Comparison of ENCODE assay signal across 27 cellular contexts in genomic region chr1:50766688-50767087, GRCh38.
"Had no signal": no experiment of that assay in that cellular context is flagged by ENCODE, and none has a peak within 500 bp of the region (broad histone marks: within the 10 kb centered on the region; RNA-seq: fewer than 3 reads in every experiment).

No MANE protein-coding gene starts in this region.

- H3K27ac Mint-ChIP-seq: activated CD4-positive, alpha-beta memory T cell treated with anti-CD3 and anti-CD28 coated beads, Interleukin-2, amount 10 ng/mL, durations not matched to agents 7 days and 5 days; activated naive CD4-positive, alpha-beta T cell treated with anti-CD3 and anti-CD28 coated beads, Interleukin-2, amount 10 ng/mL, durations not matched to agents 7 days and 5 days; activated naive CD8-positive, alpha-beta T cell had no signal

- DNase-seq: activated CD4-positive, alpha-beta memory T cell treated with anti-CD3 and anti-CD28 coated beads, Interleukin-2, amount 10 ng/mL, durations not matched to agents 7 days and 5 days; activated CD4-positive, alpha-beta T cell treated with anti-CD3 and anti-CD28 coated beads for 1 hour; activated CD4-positive, alpha-beta T cell treated with anti-CD3 and anti-CD28 coated beads for 48 hours; activated CD4-positive, CD25-positive, alpha-beta regulatory T cell; activated effector memory CD4-positive, alpha-beta T cell treated with Interleukin-2 at 50 U/mL for 16 hours; activated naive CD4-positive, alpha-beta T cell treated with anti-CD3 and anti-CD28 coated beads, Interleukin-2, amount 10 ng/mL, durations not matched to agents 7 days and 5 days; activated T-cell treated with anti-CD3 and anti-CD28 coated beads, Interleukin-2, amount 50 U/mL, for 4 hours; amygdala; caudate nucleus; Kasumi-1; KG1; MG63; NCI-H1092; NCI-H1436 treated with DMSO at 0.1 percent for 48 hours; NCI-H1694 treated with DMSO at 0.1 percent for 48 hours; NCI-H2029; NCI-H2171; NCI-H510A; NCI-H526; NCI-H748 treated with DMSO at 0.1 percent for 48 hours; OCI-M1; Right ventricle myocardium superior; SW 1271; T-helper 1 cell; T1000; WERI-Rb-1 had no signal

- H3K9me3 Mint-ChIP-seq: activated CD4-positive, alpha-beta memory T cell treated with anti-CD3 and anti-CD28 coated beads, Interleukin-2, amount 10 ng/mL, durations not matched to agents 7 days and 5 days; activated naive CD4-positive, alpha-beta T cell treated with anti-CD3 and anti-CD28 coated beads, Interleukin-2, amount 10 ng/mL, durations not matched to agents 7 days and 5 days had no signal

- H3K4me3 Mint-ChIP-seq: activated CD4-positive, alpha-beta memory T cell treated with anti-CD3 and anti-CD28 coated beads, Interleukin-2, amount 10 ng/mL, durations not matched to agents 7 days and 5 days; activated naive CD4-positive, alpha-beta T cell treated with anti-CD3 and anti-CD28 coated beads, Interleukin-2, amount 10 ng/mL, durations not matched to agents 7 days and 5 days; activated naive CD8-positive, alpha-beta T cell; activated T-cell treated with anti-CD3 and anti-CD28 coated beads, Interleukin-2, amount 50 U/mL, for 4 hours had no signal

- ATAC-seq: activated T-cell treated with anti-CD3 and anti-CD28 coated beads, Interleukin-2, amount 50 U/mL, for 4 hours had no signal

- H3K27me3 Mint-ChIP-seq: activated CD4-positive, alpha-beta memory T cell treated with anti-CD3 and anti-CD28 coated beads, Interleukin-2, amount 10 ng/mL, durations not matched to agents 7 days and 5 days; activated naive CD4-positive, alpha-beta T cell treated with anti-CD3 and anti-CD28 coated beads, Interleukin-2, amount 10 ng/mL, durations not matched to agents 7 days and 5 days; activated naive CD8-positive, alpha-beta T cell had no signal
